In the genomic region with DNA sequence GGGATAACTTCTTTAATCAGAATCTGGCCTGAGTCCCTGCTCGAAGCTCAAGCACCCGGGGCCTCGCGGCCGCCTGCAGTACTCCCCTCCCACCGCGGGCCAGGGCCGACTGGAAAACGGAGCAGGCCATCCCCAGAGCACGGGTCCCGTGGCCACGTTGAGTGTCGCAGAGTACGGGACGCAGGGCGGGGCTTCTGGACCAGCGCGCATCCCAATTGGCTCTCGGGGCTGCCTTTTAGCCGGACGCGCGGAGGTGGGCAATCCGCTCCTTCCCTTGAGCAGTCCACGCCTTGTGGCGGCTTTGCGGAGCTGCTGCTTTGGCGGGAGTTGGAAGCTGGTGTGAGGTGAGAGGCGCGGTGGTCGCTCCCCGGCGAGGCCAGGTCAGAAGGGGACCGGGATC, we compare ENCODE assay signal across 7 cellular contexts.
DNase-seq lines count a peak whose midpoint lies in the region; ATAC-seq lines count a peak whose summit lies in the region.
"Not testable (repeated sequence)": the region's sequence is repeated elsewhere in the genome, so short reads cannot be mapped to it uniquely, and the experiment has no call there.

No MANE protein-coding gene starts in this region.

- not testable (repeated sequence) for DNase-seq in T-helper 17 cell; activated T-cell treated with anti-CD3 and anti-CD28 coated beads, Interleukin-2, amount 50 U/mL, for 72 hours; Right ventricle myocardium superior; left lobe of liver (ENCODE audit: low spot score); naive thymus-derived CD8-positive, alpha-beta T cell

- not testable (repeated sequence) for H3K9me3 Mint-ChIP-seq in activated T-cell treated with anti-CD3 and anti-CD28 coated beads, Interleukin-2, amount 50 U/mL, for 72 hours; naive thymus-derived CD8-positive, alpha-beta T cell; stimulated activated memory B cell treated with anti-CD40 and anti-IgM and Interleukin-4, amounts not matched to agents 10 μg/mL and 1 μg/mL and 100 μg/mL, for 72 hours

- not testable (repeated sequence) for H3K4me3 Mint-ChIP-seq in T-helper 17 cell; activated T-cell treated with anti-CD3 and anti-CD28 coated beads, Interleukin-2, amount 50 U/mL, for 72 hours; naive thymus-derived CD8-positive, alpha-beta T cell; stimulated activated memory B cell treated with anti-CD40 and anti-IgM and Interleukin-4, amounts not matched to agents 10 μg/mL and 1 μg/mL and 100 μg/mL, for 72 hours

- POLR2A ChIA-PET in naive thymus-derived CD8-positive, alpha-beta T cell (lab: Charles Lee), result not testable (repeated sequence)

- intact Hi-C loops in Right ventricle myocardium superior (cut with DNase I), result not testable (repeated sequence)

- peak; percentile 46 for ATAC-seq in GM21447 (IDR thresholded peaks at IDR 0.05; ENCODE audit: unreplicated experiment)
- ATAC-seq in T-helper 17 cell, result peak; percentile 37
- peak; percentile 65 to 76 for ATAC-seq in activated T-cell treated with anti-CD3 and anti-CD28 coated beads, Interleukin-2, amount 50 U/mL, for 72 hours (replicated peaks in 1 of 2)
- ATAC-seq in Right ventricle myocardium superior (ENCODE audit: poor library complexity), result peak; percentile 76
- peak; percentile 21 for ATAC-seq in left lobe of liver
- peak; percentile 67 to 95 for ATAC-seq in naive thymus-derived CD8-positive, alpha-beta T cell
- ATAC-seq in stimulated activated memory B cell treated with anti-CD40 and anti-IgM and Interleukin-4, amounts not matched to agents 10 μg/mL and 1 μg/mL and 100 μg/mL, for 72 hours, result peak; percentile 50

- not testable (repeated sequence) for H3K36me3 Mint-ChIP-seq in T-helper 17 cell (ENCODE audit: low read depth); activated T-cell treated with anti-CD3 and anti-CD28 coated beads, Interleukin-2, amount 50 U/mL, for 72 hours (ENCODE audit: insufficient read depth in 2 of 2); naive thymus-derived CD8-positive, alpha-beta T cell; stimulated activated memory B cell treated with anti-CD40 and anti-IgM and Interleukin-4, amounts not matched to agents 10 μg/mL and 1 μg/mL and 100 μg/mL, for 72 hours

- not testable (repeated sequence) for H3K9me3 ChIP-seq in T-helper 17 cell (ENCODE audit: control insufficient read depth, low read length, poor library complexity, severe bottlenecking)

- not testable (repeated sequence) for H3K27me3 Mint-ChIP-seq in T-helper 17 cell; activated T-cell treated with anti-CD3 and anti-CD28 coated beads, Interleukin-2, amount 50 U/mL, for 72 hours (ENCODE audit: low read depth); naive thymus-derived CD8-positive, alpha-beta T cell; stimulated activated memory B cell treated with anti-CD40 and anti-IgM and Interleukin-4, amounts not matched to agents 10 μg/mL and 1 μg/mL and 100 μg/mL, for 72 hours

- H3K4me1 Mint-ChIP-seq in T-helper 17 cell; activated T-cell treated with anti-CD3 and anti-CD28 coated beads, Interleukin-2, amount 50 U/mL, for 72 hours (ENCODE audit: low read depth); naive thymus-derived CD8-positive, alpha-beta T cell; stimulated activated memory B cell treated with anti-CD40 and anti-IgM and Interleukin-4, amounts not matched to agents 10 μg/mL and 1 μg/mL and 100 μg/mL, for 72 hours: not testable (repeated sequence)

- H3K27ac Mint-ChIP-seq in T-helper 17 cell; activated T-cell treated with anti-CD3 and anti-CD28 coated beads, Interleukin-2, amount 50 U/mL, for 72 hours; naive thymus-derived CD8-positive, alpha-beta T cell; stimulated activated memory B cell treated with anti-CD40 and anti-IgM and Interleukin-4, amounts not matched to agents 10 μg/mL and 1 μg/mL and 100 μg/mL, for 72 hours: not testable (repeated sequence)

Comparison
In these comparisons a context has a peak if more than half of its experiments do, and no peak if none do; other contexts are left out.
1. ATAC-seq: peak in every context shown above with its lines; median percentile 81 in naive thymus-derived CD8-positive, alpha-beta T cell; 76 in Right ventricle myocardium superior; 70 in activated T-cell treated with anti-CD3 and anti-CD28 coated beads, Interleukin-2, amount 50 U/mL, for 72 hours; 50 in stimulated activated memory B cell treated with anti-CD40 and anti-IgM and Interleukin-4, amounts not matched to agents 10 μg/mL and 1 μg/mL and 100 μg/mL, for 72 hours; 46 in GM21447; 37 in T-helper 17 cell; 21 in left lobe of liver.